In the genomic region with DNA sequence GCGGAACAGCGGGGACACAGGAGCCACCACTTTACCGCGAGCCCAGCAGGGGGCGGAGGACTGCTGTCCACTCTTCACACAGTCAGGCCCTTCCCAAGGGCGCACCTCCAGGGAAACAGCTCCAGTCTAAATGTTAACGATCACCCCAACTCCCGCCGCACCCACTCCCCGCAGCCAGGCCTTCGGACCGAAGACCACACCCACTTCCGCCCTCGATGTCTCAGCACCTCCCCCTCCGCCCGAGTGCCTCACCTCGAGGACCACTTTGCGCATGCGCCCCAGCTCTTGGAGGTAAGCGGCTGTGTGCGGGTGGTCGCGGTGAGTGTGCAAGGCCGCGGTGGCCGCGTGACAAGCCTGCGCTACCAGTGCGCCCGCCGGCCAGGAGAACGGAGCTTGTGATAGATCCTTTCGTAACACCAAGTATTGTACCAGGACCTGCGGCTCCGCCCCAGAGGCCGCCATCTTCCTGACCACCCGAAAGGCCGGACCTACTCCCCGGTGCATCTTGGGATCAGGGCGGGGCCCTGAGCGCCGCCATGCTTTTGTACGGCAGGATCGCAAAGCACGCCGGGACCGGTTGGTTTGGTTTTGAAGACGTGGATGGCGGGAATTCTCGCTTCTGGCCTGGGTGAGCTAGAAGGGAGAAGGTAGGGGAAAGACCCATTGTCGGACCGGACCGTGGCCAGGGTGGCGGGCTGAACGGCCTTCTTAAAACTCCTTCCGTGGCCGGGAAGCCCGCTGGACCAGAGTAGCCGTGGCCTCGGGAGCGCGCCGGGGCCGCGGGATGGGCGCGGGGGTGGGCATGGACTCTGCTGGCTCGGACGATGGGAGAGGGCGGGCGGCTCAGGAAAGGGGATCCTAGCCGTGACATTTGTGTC, we compare ENCODE assay signal across 1 cellular context.
A peak's percentile ranks its signal among the peaks of the same experiment; 100 is the strongest.
TF ChIP-seq lines count a peak whose summit lies in the region.

A gene with protein sequence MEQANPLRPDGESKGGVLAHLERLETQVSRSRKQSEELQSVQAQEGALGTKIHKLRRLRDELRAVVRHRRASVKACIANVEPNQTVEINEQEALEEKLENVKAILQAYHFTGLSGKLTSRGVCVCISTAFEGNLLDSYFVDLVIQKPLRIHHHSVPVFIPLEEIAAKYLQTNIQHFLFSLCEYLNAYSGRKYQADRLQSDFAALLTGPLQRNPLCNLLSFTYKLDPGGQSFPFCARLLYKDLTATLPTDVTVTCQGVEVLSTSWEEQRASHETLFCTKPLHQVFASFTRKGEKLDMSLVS (plus strand): TSS at position 552 of the 878 bp plus-strand sequence. CDS start 495 bp downstream, outside the sequence.
A gene with protein sequence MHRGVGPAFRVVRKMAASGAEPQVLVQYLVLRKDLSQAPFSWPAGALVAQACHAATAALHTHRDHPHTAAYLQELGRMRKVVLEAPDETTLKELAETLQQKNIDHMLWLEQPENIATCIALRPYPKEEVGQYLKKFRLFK (minus strand): TSS at position 518 of the 878 bp plus-strand sequence. CDS start 14 bp downstream, at position 504.

TF ChIP-seq in HepG2, 621 proteins besides CTCF, POLR2A, EP300 and RAD21 (continued from another document and continues in another):
- TF ChIP-seq, protein P1, sequence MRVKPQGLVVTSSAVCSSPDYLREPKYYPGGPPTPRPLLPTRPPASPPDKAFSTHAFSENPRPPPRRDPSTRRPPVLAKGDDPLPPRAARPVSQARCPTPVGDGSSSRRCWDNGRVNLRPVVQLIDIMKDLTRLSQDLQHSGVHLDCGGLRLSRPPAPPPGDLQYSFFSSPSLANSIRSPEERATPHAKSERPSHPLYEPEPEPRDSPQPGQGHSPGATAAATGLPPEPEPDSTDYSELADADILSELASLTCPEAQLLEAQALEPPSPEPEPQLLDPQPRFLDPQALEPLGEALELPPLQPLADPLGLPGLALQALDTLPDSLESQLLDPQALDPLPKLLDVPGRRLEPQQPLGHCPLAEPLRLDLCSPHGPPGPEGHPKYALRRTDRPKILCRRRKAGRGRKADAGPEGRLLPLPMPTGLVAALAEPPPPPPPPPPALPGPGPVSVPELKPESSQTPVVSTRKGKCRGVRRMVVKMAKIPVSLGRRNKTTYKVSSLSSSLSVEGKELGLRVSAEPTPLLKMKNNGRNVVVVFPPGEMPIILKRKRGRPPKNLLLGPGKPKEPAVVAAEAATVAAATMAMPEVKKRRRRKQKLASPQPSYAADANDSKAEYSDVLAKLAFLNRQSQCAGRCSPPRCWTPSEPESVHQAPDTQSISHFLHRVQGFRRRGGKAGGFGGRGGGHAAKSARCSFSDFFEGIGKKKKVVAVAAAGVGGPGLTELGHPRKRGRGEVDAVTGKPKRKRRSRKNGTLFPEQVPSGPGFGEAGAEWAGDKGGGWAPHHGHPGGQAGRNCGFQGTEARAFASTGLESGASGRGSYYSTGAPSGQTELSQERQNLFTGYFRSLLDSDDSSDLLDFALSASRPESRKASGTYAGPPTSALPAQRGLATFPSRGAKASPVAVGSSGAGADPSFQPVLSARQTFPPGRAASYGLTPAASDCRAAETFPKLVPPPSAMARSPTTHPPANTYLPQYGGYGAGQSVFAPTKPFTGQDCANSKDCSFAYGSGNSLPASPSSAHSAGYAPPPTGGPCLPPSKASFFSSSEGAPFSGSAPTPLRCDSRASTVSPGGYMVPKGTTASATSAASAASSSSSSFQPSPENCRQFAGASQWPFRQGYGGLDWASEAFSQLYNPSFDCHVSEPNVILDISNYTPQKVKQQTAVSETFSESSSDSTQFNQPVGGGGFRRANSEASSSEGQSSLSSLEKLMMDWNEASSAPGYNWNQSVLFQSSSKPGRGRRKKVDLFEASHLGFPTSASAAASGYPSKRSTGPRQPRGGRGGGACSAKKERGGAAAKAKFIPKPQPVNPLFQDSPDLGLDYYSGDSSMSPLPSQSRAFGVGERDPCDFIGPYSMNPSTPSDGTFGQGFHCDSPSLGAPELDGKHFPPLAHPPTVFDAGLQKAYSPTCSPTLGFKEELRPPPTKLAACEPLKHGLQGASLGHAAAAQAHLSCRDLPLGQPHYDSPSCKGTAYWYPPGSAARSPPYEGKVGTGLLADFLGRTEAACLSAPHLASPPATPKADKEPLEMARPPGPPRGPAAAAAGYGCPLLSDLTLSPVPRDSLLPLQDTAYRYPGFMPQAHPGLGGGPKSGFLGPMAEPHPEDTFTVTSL (CRISPR knock-in tag; IDR thresholded peaks at IDR 0.05; ENCODE audit: borderline replicate concordance), result 0 out of 2 replicates have a peak, but pooled peaks have one; percentile 56
- TF ChIP-seq ZNF589 (CRISPR knock-in tag; conservative IDR thresholded peaks at IDR 0.05), result peak; percentile 98
- TF ChIP-seq, protein P2, sequence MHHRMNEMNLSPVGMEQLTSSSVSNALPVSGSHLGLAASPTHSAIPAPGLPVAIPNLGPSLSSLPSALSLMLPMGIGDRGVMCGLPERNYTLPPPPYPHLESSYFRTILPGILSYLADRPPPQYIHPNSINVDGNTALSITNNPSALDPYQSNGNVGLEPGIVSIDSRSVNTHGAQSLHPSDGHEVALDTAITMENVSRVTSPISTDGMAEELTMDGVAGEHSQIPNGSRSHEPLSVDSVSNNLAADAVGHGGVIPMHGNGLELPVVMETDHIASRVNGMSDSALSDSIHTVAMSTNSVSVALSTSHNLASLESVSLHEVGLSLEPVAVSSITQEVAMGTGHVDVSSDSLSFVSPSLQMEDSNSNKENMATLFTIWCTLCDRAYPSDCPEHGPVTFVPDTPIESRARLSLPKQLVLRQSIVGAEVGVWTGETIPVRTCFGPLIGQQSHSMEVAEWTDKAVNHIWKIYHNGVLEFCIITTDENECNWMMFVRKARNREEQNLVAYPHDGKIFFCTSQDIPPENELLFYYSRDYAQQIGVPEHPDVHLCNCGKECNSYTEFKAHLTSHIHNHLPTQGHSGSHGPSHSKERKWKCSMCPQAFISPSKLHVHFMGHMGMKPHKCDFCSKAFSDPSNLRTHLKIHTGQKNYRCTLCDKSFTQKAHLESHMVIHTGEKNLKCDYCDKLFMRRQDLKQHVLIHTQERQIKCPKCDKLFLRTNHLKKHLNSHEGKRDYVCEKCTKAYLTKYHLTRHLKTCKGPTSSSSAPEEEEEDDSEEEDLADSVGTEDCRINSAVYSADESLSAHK (CRISPR knock-in tag; IDR thresholded peaks at IDR 0.05; ENCODE audit: borderline replicate concordance), result peak; percentile 69; the same call in 1 of the 2 replicates
- no peak for TF ChIP-seq ZBTB8A (CRISPR knock-in tag; IDR thresholded peaks at IDR 0.05; ENCODE audit: borderline replicate concordance, low read depth)
- peak; percentile 91 for TF ChIP-seq TARDBP (CRISPR knock-in tag; IDR thresholded peaks at IDR 0.05)
- no peak for TF ChIP-seq TCF12 (IDR thresholded peaks at IDR 0.05)
- peak; percentile 61; the same call in 1 of the 2 replicates for TF ChIP-seq TCF12 (CRISPR knock-in tag; IDR thresholded peaks at IDR 0.05)
- TF ChIP-seq, protein P3, sequence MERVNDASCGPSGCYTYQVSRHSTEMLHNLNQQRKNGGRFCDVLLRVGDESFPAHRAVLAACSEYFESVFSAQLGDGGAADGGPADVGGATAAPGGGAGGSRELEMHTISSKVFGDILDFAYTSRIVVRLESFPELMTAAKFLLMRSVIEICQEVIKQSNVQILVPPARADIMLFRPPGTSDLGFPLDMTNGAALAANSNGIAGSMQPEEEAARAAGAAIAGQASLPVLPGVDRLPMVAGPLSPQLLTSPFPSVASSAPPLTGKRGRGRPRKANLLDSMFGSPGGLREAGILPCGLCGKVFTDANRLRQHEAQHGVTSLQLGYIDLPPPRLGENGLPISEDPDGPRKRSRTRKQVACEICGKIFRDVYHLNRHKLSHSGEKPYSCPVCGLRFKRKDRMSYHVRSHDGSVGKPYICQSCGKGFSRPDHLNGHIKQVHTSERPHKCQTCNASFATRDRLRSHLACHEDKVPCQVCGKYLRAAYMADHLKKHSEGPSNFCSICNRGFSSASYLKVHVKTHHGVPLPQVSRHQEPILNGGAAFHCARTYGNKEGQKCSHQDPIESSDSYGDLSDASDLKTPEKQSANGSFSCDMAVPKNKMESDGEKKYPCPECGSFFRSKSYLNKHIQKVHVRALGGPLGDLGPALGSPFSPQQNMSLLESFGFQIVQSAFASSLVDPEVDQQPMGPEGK (CRISPR knock-in tag; IDR thresholded peaks at IDR 0.05), result peak; percentile 77
- TF ChIP-seq TOE1 (CRISPR knock-in tag; IDR thresholded peaks at IDR 0.05), result peak; percentile 94; the same call in 1 of the 2 replicates
- TF ChIP-seq, protein P4, sequence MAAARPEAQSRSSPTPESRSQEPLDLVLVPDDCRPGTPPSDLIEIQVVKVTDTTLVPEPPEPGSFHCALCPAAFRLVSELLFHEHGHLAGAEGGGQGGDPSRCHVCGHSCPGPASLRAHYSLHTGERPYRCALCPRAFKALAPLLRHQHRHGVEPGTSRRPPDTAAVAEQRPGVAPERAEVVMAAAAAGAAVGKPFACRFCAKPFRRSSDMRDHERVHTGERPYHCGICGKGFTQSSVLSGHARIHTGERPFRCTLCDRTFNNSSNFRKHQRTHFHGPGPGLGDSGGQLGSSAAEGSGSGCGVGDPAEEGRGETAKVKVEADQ (CRISPR knock-in tag; IDR thresholded peaks at IDR 0.05; ENCODE audit: borderline replicate concordance), result peak; percentile 71
- TF ChIP-seq KDM3A (CRISPR knock-in tag; IDR thresholded peaks at IDR 0.05; ENCODE audit: low read depth), result peak; percentile 82; the same call in 1 of the 2 replicates
- TF ChIP-seq SMYD3 (CRISPR knock-in tag; IDR thresholded peaks at IDR 0.05), result no peak; the same call in 1 of the 2 replicates
- peak; percentile 70; the same call in 1 of the 2 replicates for TF ChIP-seq ZNF292 (CRISPR knock-in tag; IDR thresholded peaks at IDR 0.05; ENCODE audit: borderline replicate concordance, low read depth)
- peak; percentile 91 for TF ChIP-seq SP5 (CRISPR knock-in tag; IDR thresholded peaks at IDR 0.05; ENCODE audit: borderline replicate concordance, low read depth)
- TF ChIP-seq HIVEP1 (CRISPR knock-in tag; IDR thresholded peaks at IDR 0.05), result peak; percentile 88
- TF ChIP-seq RXRA (CRISPR knock-in tag; IDR thresholded peaks at IDR 0.05), result peak; percentile 84
- TF ChIP-seq, protein P5, sequence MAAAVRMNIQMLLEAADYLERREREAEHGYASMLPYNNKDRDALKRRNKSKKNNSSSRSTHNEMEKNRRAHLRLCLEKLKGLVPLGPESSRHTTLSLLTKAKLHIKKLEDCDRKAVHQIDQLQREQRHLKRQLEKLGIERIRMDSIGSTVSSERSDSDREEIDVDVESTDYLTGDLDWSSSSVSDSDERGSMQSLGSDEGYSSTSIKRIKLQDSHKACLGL (CRISPR knock-in tag; IDR thresholded peaks at IDR 0.05), result peak; percentile 91
- TF ChIP-seq, protein P6, sequence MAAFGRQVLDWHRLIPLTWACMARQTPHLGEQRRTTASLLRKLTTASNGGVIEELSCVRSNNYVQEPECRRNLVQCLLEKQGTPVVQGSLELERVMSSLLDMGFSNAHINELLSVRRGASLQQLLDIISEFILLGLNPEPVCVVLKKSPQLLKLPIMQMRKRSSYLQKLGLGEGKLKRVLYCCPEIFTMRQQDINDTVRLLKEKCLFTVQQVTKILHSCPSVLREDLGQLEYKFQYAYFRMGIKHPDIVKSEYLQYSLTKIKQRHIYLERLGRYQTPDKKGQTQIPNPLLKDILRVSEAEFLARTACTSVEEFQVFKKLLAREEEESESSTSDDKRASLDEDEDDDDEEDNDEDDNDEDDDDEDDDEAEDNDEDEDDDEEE (CRISPR knock-in tag; IDR thresholded peaks at IDR 0.05), result no peak; the same call in 1 of the 2 replicates
- TF ChIP-seq ZNF260 (CRISPR knock-in tag; IDR thresholded peaks at IDR 0.05; ENCODE audit: borderline replicate concordance, low read depth), result no peak
- TF ChIP-seq HMG20A (CRISPR knock-in tag; IDR thresholded peaks at IDR 0.05; ENCODE audit: borderline replicate concordance), result no peak
- TF ChIP-seq CBX2 (IDR thresholded peaks at IDR 0.05; ENCODE audit: low read depth, low read length), result no peak
- no peak for TF ChIP-seq CBX2 (CRISPR knock-in tag; IDR thresholded peaks at IDR 0.05; ENCODE audit: low read depth)
- TF ChIP-seq, protein P7, sequence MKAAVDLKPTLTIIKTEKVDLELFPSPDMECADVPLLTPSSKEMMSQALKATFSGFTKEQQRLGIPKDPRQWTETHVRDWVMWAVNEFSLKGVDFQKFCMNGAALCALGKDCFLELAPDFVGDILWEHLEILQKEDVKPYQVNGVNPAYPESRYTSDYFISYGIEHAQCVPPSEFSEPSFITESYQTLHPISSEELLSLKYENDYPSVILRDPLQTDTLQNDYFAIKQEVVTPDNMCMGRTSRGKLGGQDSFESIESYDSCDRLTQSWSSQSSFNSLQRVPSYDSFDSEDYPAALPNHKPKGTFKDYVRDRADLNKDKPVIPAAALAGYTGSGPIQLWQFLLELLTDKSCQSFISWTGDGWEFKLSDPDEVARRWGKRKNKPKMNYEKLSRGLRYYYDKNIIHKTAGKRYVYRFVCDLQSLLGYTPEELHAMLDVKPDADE (CRISPR knock-in tag; IDR thresholded peaks at IDR 0.05), result no peak
- TF ChIP-seq, protein P8, sequence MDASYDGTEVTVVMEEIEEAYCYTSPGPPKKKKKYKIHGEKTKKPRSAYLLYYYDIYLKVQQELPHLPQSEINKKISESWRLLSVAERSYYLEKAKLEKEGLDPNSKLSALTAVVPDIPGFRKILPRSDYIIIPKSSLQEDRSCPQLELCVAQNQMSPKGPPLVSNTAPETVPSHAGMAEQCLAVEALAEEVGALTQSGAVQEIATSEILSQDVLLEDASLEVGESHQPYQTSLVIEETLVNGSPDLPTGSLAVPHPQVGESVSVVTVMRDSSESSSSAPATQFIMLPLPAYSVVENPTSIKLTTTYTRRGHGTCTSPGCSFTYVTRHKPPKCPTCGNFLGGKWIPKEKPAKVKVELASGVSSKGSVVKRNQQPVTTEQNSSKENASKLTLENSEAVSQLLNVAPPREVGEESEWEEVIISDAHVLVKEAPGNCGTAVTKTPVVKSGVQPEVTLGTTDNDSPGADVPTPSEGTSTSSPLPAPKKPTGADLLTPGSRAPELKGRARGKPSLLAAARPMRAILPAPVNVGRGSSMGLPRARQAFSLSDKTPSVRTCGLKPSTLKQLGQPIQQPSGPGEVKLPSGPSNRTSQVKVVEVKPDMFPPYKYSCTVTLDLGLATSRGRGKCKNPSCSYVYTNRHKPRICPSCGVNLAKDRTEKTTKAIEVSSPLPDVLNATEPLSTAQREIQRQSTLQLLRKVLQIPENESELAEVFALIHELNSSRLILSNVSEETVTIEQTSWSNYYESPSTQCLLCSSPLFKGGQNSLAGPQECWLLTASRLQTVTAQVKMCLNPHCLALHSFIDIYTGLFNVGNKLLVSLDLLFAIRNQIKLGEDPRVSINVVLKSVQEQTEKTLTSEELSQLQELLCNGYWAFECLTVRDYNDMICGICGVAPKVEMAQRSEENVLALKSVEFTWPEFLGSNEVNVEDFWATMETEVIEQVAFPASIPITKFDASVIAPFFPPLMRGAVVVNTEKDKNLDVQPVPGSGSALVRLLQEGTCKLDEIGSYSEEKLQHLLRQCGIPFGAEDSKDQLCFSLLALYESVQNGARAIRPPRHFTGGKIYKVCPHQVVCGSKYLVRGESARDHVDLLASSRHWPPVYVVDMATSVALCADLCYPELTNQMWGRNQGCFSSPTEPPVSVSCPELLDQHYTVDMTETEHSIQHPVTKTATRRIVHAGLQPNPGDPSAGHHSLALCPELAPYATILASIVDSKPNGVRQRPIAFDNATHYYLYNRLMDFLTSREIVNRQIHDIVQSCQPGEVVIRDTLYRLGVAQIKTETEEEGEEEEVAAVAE (CRISPR knock-in tag; IDR thresholded peaks at IDR 0.05; ENCODE audit: borderline replicate concordance), result peak; percentile 47; the same call in 1 of the 2 replicates
- peak; percentile 72; the same call in 1 of the 2 replicates for TF ChIP-seq ZNF777 (CRISPR knock-in tag; IDR thresholded peaks at IDR 0.05)
- peak; percentile 98 for TF ChIP-seq HOXA3 (CRISPR knock-in tag; IDR thresholded peaks at IDR 0.05)
- peak; percentile 80; the same call in 1 of the 2 replicates for TF ChIP-seq ZNF543 (CRISPR knock-in tag; IDR thresholded peaks at IDR 0.05)
- TF ChIP-seq PPARG (CRISPR knock-in tag; conservative IDR thresholded peaks at IDR 0.05), result peak; percentile 18; the same call in 1 of the 2 replicates
- TF ChIP-seq ZMYM2 (CRISPR knock-in tag; IDR thresholded peaks at IDR 0.05), result peak; percentile 90
- TF ChIP-seq ZNF251 (CRISPR knock-in tag; IDR thresholded peaks at IDR 0.05), result no peak; the same call in 1 of the 2 replicates
- no peak for TF ChIP-seq NR2F6 (IDR thresholded peaks at IDR 0.05)
- peak; percentile 38; the same call in 1 of the 2 replicates for TF ChIP-seq NR2F6 (CRISPR knock-in tag; IDR thresholded peaks at IDR 0.05)
- 0 out of 2 replicates have a peak, but pooled peaks have one; percentile 75 for TF ChIP-seq ZNF879 (CRISPR knock-in tag; IDR thresholded peaks at IDR 0.05)
